In genomic region chr6:18160921-18161320, GRCh38 we compare ENCODE assay signal across 25 cellular contexts. TPM values are rescaled to one million over a fixed set of nuclear protein-coding genes. Genes with fewer than 3 reads are reported as not detected.
DNase-seq lines count a peak whose midpoint lies in the region; ATAC-seq and TF ChIP-seq lines count a peak whose summit lies in the region.
"Had no signal": no experiment of that assay in that cellular context is flagged by ENCODE, and none has a peak within 500 bp of the region (broad histone marks: within the 10 kb centered on the region; RNA-seq: fewer than 3 reads in every experiment).

No MANE protein-coding gene starts in this region.

- H3K9me3 ChIP-seq in T-helper 17 cell (ENCODE audit: control insufficient read depth, low read length, poor library complexity, severe bottlenecking) (no peaks in the 10 kb centered on the region), esophagus squamous epithelium (no peaks in the 10 kb centered on the region), skeletal muscle tissue (ENCODE audit: control insufficient read depth in 3 of 3, low read length in 3 of 3) (no peaks in the 10 kb centered on the region), smooth muscle cell (replicated peaks; ENCODE audit: low read depth) (no peaks in the 10 kb centered on the region)
- H3K9me3 ChIP-seq: Caco-2, prostate gland, sigmoid colon had no signal

- H3K27me3 ChIP-seq in esophagus squamous epithelium, result no peaks in the 10 kb centered on the region
- H3K27me3 ChIP-seq in skeletal muscle tissue (ENCODE audit: control insufficient read depth in 3 of 3, insufficient read depth in 3 of 3, low read length in 3 of 3), result no peaks in the 10 kb centered on the region
- no peaks in the 10 kb centered on the region for H3K27me3 ChIP-seq in smooth muscle cell (ENCODE audit: low read depth)
- H3K27me3 ChIP-seq: cardiac muscle cell, sigmoid colon had no signal

- peak; percentile 5 to 23 for DNase-seq in activated T-cell treated with anti-CD3 and anti-CD28 coated beads, Interleukin-2, amount 50 U/mL, for 72 hours
- DNase-seq in activated T-cell treated with anti-CD3 and anti-CD28 coated beads, Interleukin-2, amount 50 U/mL, for 48 hours, result no peak
- DNase-seq in T-helper 17 cell, result no peak
- no peak for DNase-seq in esophagus squamous epithelium (lab: John Stamatoyannopoulos, UW)
- DNase-seq in SW 1271 (lab: John Stamatoyannopoulos, UW), result no peak
- DNase-seq in smooth muscle cell (lab: John Stamatoyannopoulos, UW; ENCODE audit: unreplicated experiment), result no peak
- DNase-seq in immature natural killer cell, result no peak
- DNase-seq: activated naive CD4-positive, alpha-beta T cell treated with anti-CD3 and anti-CD28 coated beads, Interleukin-2, amount 50 U/mL, for 16 hours; activated T-cell treated with anti-CD3 and anti-CD28 coated beads, Interleukin-2, amount 50 U/mL, for 4 hours; Caco-2; cortex of kidney; GF-D8; hypothalamus; mesendoderm; naive B cell; NCI-H1436 treated with DMSO at 0.1 percent for 48 hours; NCI-H2107; NCI-H774; SIG-M5; sigmoid colon; stimulated activated naive CD8-positive, alpha-beta T cell treated with anti-CD3 and anti-CD28 coated beads, Interleukin-15, amount 100 ng/mL, for 72 hours had no signal

- no peak overlapping the region for H3K27ac Mint-ChIP-seq in activated T-cell treated with anti-CD3 and anti-CD28 coated beads, Interleukin-2, amount 50 U/mL, for 72 hours
- peak overlapping the region; percentile 14 for H3K27ac Mint-ChIP-seq in T-helper 17 cell
- H3K27ac Mint-ChIP-seq in immature natural killer cell, result no peak overlapping the region
- H3K27ac Mint-ChIP-seq: stimulated activated naive CD8-positive, alpha-beta T cell treated with anti-CD3 and anti-CD28 coated beads, Interleukin-15, amount 100 ng/mL, for 72 hours had no signal

- H3K4me1 ChIP-seq in esophagus squamous epithelium (peaks cover 0 to 19% (median 5%) of the 10 kb centered on the region in 3 donors), skeletal muscle tissue (ENCODE audit: control insufficient read depth in 3 of 3, insufficient read depth in 3 of 3, low read length in 3 of 3) (peaks cover 4 to 7% (median 4%) of the 10 kb centered on the region in 3 donors), smooth muscle cell (ENCODE audit: low read depth) (peaks cover 5% of the 10 kb centered on the region)
- H3K4me1 ChIP-seq: Caco-2, prostate gland had no signal

- H3K27me3 Mint-ChIP-seq in activated T-cell treated with anti-CD3 and anti-CD28 coated beads, Interleukin-2, amount 50 U/mL, for 72 hours (ENCODE audit: low read depth), result no peaks in the 10 kb centered on the region
- H3K27me3 Mint-ChIP-seq in T-helper 17 cell, result no peaks in the 10 kb centered on the region
- H3K27me3 Mint-ChIP-seq in immature natural killer cell (ENCODE audit: low read depth in 3 of 3), result no peaks in the 10 kb centered on the region
- H3K27me3 Mint-ChIP-seq: naive B cell; stimulated activated naive CD8-positive, alpha-beta T cell treated with anti-CD3 and anti-CD28 coated beads, Interleukin-15, amount 100 ng/mL, for 72 hours had no signal

- H3F3A ChIP-seq in smooth muscle cell (ENCODE audit: low read depth), result no peaks in the 10 kb centered on the region

- WGBS in esophagus squamous epithelium, 2 donors, result 77% methylated on average over 1 of the region's 1 CpG
- WGBS in smooth muscle cell (ENCODE audit: low lambda C conversion rate), result 96% methylated on average over 1 of the region's 1 CpG

- peak; percentile 74 to 93 for ATAC-seq in activated T-cell treated with anti-CD3 and anti-CD28 coated beads, Interleukin-2, amount 50 U/mL, for 72 hours (replicated peaks in 1 of 2)
- ATAC-seq in T-helper 17 cell, result no peak
- ATAC-seq: left lobe of liver; stimulated activated naive CD8-positive, alpha-beta T cell treated with anti-CD3 and anti-CD28 coated beads, Interleukin-15, amount 100 ng/mL, for 72 hours had no signal

- H3K36me3 ChIP-seq in esophagus squamous epithelium (peaks cover 0 to 63% (median 0%) of the 10 kb centered on the region in 3 donors), skeletal muscle tissue (ENCODE audit: control insufficient read depth in 3 of 3, insufficient read depth in 3 of 3, low read length in 3 of 3) (peaks cover 14 to 30% (median 29%) of the 10 kb centered on the region in 3 donors), smooth muscle cell (ENCODE audit: low read depth) (peaks cover 4% of the 10 kb centered on the region)
- H3K36me3 ChIP-seq: cardiac muscle cell had no signal

- no peaks in the 10 kb centered on the region for H3K79me2 ChIP-seq in smooth muscle cell (ENCODE audit: low read depth)

- H3K9ac ChIP-seq in skeletal muscle tissue (ENCODE audit: low read depth in 1 of 3, low read length in 3 of 3) (no peak overlapping the region), smooth muscle cell (ENCODE audit: low read depth) (no peak overlapping the region)

- no peak for TF ChIP-seq CTCF in esophagus squamous epithelium (IDR thresholded peaks at IDR 0.05)
- TF ChIP-seq CTCF in smooth muscle cell (IDR thresholded peaks at IDR 0.05; ENCODE audit: borderline replicate concordance, insufficient read depth, poor library complexity, severe bottlenecking), result no peak

- intact Hi-C loops in esophagus squamous epithelium (cut with DNase I), result no loop called here

- no peak overlapping the region for H3K4me2 ChIP-seq in smooth muscle cell

- H3K4me3 ChIP-seq in esophagus squamous epithelium, result no peak overlapping the region
- no peak overlapping the region for H3K4me3 ChIP-seq in skeletal muscle tissue (ENCODE audit: low read length in 3 of 3)
- H3K4me3 ChIP-seq in smooth muscle cell, result no peak overlapping the region
- H3K4me3 ChIP-seq: cardiac muscle cell, prostate gland, sigmoid colon had no signal

- peaks cover 0 to 9% of the 10 kb centered on the region in 2 donors for H3K36me3 Mint-ChIP-seq in activated T-cell treated with anti-CD3 and anti-CD28 coated beads, Interleukin-2, amount 50 U/mL, for 72 hours (ENCODE audit: insufficient read depth in 2 of 2)
- H3K36me3 Mint-ChIP-seq in T-helper 17 cell (ENCODE audit: low read depth) (peaks cover 4% of the 10 kb centered on the region), immature natural killer cell (peaks cover 19 to 41% (median 19%) of the 10 kb centered on the region in 3 donors)

- H3K9me3 Mint-ChIP-seq in activated T-cell treated with anti-CD3 and anti-CD28 coated beads, Interleukin-2, amount 50 U/mL, for 72 hours, result no peaks in the 10 kb centered on the region
- no peaks in the 10 kb centered on the region for H3K9me3 Mint-ChIP-seq in immature natural killer cell
- H3K9me3 Mint-ChIP-seq: activated T-cell treated with anti-CD3 and anti-CD28 coated beads, Interleukin-2, amount 50 U/mL, for 4 hours; stimulated activated naive CD8-positive, alpha-beta T cell treated with anti-CD3 and anti-CD28 coated beads, Interleukin-15, amount 100 ng/mL, for 72 hours had no signal

- H3K4me1 Mint-ChIP-seq in activated T-cell treated with anti-CD3 and anti-CD28 coated beads, Interleukin-2, amount 50 U/mL, for 72 hours (ENCODE audit: low read depth), result peaks cover 15% of the 10 kb centered on the region
- H3K4me1 Mint-ChIP-seq in T-helper 17 cell (peaks cover 7% of the 10 kb centered on the region), immature natural killer cell (peaks cover 5 to 7% of the 10 kb centered on the region in 2 donors)

- no peak overlapping the region for H3K4me3 Mint-ChIP-seq in activated T-cell treated with anti-CD3 and anti-CD28 coated beads, Interleukin-2, amount 50 U/mL, for 72 hours
- no peak overlapping the region for H3K4me3 Mint-ChIP-seq in T-helper 17 cell
- no peak overlapping the region for H3K4me3 Mint-ChIP-seq in immature natural killer cell
- H3K4me3 Mint-ChIP-seq: activated T-cell treated with anti-CD3 and anti-CD28 coated beads, Interleukin-2, amount 50 U/mL, for 4 hours; stimulated activated naive CD8-positive, alpha-beta T cell treated with anti-CD3 and anti-CD28 coated beads, Interleukin-15, amount 100 ng/mL, for 72 hours had no signal

- no peak overlapping the region for H2AFZ ChIP-seq in smooth muscle cell (ENCODE audit: low read depth)

- no peak for TF ChIP-seq POLR2A in esophagus squamous epithelium (IDR thresholded peaks at IDR 0.05)

- H4K20me1 ChIP-seq in smooth muscle cell (ENCODE audit: low read depth), result no peaks in the 10 kb centered on the region

- peak overlapping the region; percentile 0 to 77 (median 53) for H3K27ac ChIP-seq in esophagus squamous epithelium
- H3K27ac ChIP-seq in skeletal muscle tissue (ENCODE audit: low read depth, low read length), result peak overlapping the region; percentile 22
- no peak overlapping the region for H3K27ac ChIP-seq in smooth muscle cell (ENCODE audit: low read depth)
- H3K27ac ChIP-seq: cardiac muscle cell, prostate gland, sigmoid colon had no signal

RNA-seq across cellular contexts. Expression of gene KDM1B, which starts 5.7 kb away (rescaled TPM):
- 10 to 100 TPM in 1 of 2 donors, 1 to 10 TPM in 1; 9.9 to 12.2 TPM for total RNA-seq in activated T-cell treated with anti-CD3 and anti-CD28 coated beads, Interleukin-2, amount 50 U/mL, for 72 hours
- total RNA-seq in T-helper 17 cell (1 to 10 TPM; 8.4 to 8.7 TPM), esophagus squamous epithelium (10 to 100 TPM; 12.2 to 24.5 (median 18.2) TPM), skeletal muscle tissue (16.2 TPM), smooth muscle cell (15.8 and 19.1 TPM in 2 replicates)
- polyA plus RNA-seq in smooth muscle cell (8.2 and 10.6 TPM in 2 replicates), immature natural killer cell (1 to 10 TPM in 1 of 3 donors, under 1 TPM in 2; 0.05 to 1.3 (median 0.83) TPM)

RNA-seq across cellular contexts. Expression of gene TPMT, which starts 6.0 kb away (rescaled TPM):
- total RNA-seq in activated T-cell treated with anti-CD3 and anti-CD28 coated beads, Interleukin-2, amount 50 U/mL, for 72 hours, result 1 to 10 TPM; 6.7 to 8.2 TPM
- total RNA-seq in T-helper 17 cell (1 to 10 TPM; 4.4 to 6.1 TPM), esophagus squamous epithelium (10 to 100 TPM in 3 of 4 donors, 1 to 10 TPM in 1; 8.1 to 16.1 (median 12.7) TPM), skeletal muscle tissue (2.1 TPM), smooth muscle cell (9.6 TPM in 2 replicates)
- polyA plus RNA-seq in smooth muscle cell (4.9 and 7.9 TPM in 2 replicates), immature natural killer cell (10 to 100 TPM; 20.6 to 24.8 (median 24.0) TPM)

RNA-seq across cellular contexts. Expression of gene NHLRC1, which starts 38.4 kb away (rescaled TPM):
- total RNA-seq in activated T-cell treated with anti-CD3 and anti-CD28 coated beads, Interleukin-2, amount 50 U/mL, for 72 hours, result under 1 TPM; 0.14 TPM
- total RNA-seq in T-helper 17 cell (under 1 TPM; 0.13 to 0.37 TPM), esophagus squamous epithelium (1 to 10 TPM in 3 of 4 donors, under 1 TPM in 1; 0.49 to 1.8 (median 1.3) TPM), skeletal muscle tissue (3.1 TPM), smooth muscle cell (0.22 and 0.85 TPM in 2 replicates)
- polyA plus RNA-seq in smooth muscle cell (0.42 and 1.3 TPM in 2 replicates), immature natural killer cell (1 to 10 TPM; 1.1 to 4.4 (median 1.6) TPM)

Comparison
In these comparisons a context has a peak if more than half of its experiments do, and no peak if none do; other contexts are left out.
1. DNase-seq: peak in activated T-cell treated with anti-CD3 and anti-CD28 coated beads, Interleukin-2, amount 50 U/mL, for 72 hours (2 of 2); none in activated T-cell treated with anti-CD3 and anti-CD28 coated beads, Interleukin-2, amount 50 U/mL, for 48 hours (0 of 2), T-helper 17 cell (0 of 3), esophagus squamous epithelium (single experiment), SW 1271 (0 of 2), smooth muscle cell (single experiment) and immature natural killer cell (0 of 3).